19 cellular contexts compared by ENCODE assay signal in the genomic region with DNA sequence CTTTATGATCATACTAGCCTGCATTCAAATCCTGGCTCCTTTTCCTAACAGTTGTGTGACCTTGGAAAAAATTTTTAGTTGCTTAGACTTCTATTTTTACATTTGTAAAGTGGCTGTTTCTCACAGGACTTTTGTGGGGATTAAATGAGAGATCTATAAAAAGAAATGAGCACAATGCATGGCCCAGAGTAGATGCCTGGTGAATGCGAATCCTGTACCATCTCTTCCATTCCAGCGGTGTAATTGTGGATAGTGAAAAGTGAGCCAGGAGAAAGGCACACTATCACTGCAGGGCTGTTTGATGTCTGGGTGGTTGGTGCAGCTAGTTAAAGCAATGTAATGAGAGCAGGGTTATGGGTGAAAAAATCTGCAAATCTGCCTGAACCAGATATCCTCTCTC.
DNase-seq lines count a peak whose midpoint lies in the region; ATAC-seq, FAIRE-seq and TF ChIP-seq lines count a peak whose summit lies in the region.
"Had no signal": no experiment of that assay in that cellular context is flagged by ENCODE, and none has a peak within 500 bp of the region (broad histone marks: within the 10 kb centered on the region; RNA-seq: fewer than 3 reads in every experiment).

No MANE protein-coding gene starts in this region.

- H3K4me3 ChIP-seq in Karpas-422 (ENCODE audit: low read length) = no peak overlapping the region
- H3K4me3 ChIP-seq in H1 (ENCODE audit: extremely low read depth in 1 of 4, insufficient read depth in 2 of 4, low read depth in 3 of 4, low read length in 4 of 4) = no peak overlapping the region
- H3K4me3 ChIP-seq in parathyroid adenoma (ENCODE audit: low read depth, low read length) = no peak overlapping the region
- H3K4me3 ChIP-seq: A549, GM23248, HAP-1 had no signal

- TF ChIP-seq CTCF in H1 (IDR thresholded peaks at IDR 0.05; ENCODE audit: control extremely low read depth in 1 of 3, insufficient read depth in 1 of 3, low read depth in 1 of 3, low read length in 3 of 3) (no peak), parathyroid adenoma (IDR thresholded peaks at IDR 0.05) (no peak), GM13976 (IDR thresholded peaks at IDR 0.05; ENCODE audit: borderline replicate concordance, control extremely low read depth, extremely low read depth, insufficient read depth, missing control alignments) (no peak)

- TF ChIP-seq EP300 in H1 (IDR thresholded peaks at IDR 0.05; ENCODE audit: borderline replicate concordance in 1 of 2, low read depth in 2 of 2, low read length in 2 of 2) = no peak

- CTCF ChIA-PET in H1 (lab: Charles Lee; ENCODE audit: partially characterized antibody) = interaction anchor here (1.0 kb wide), 1 partner anchor 471 kb away, joined by 3 read pairs; no protein-coding TSS in a partner anchor

- H3K79me2 ChIP-seq in Karpas-422 (ENCODE audit: low read length) (no peaks in the 10 kb centered on the region), H1 (ENCODE audit: control insufficient read depth in 1 of 2, insufficient read depth in 2 of 2, low read length in 2 of 2) (no peaks in the 10 kb centered on the region), parathyroid adenoma (no peaks in the 10 kb centered on the region)

- H2AFZ ChIP-seq in Karpas-422 (ENCODE audit: low read length) (0 out of 2 replicates have a peak overlapping the region, but pooled peaks have one; percentile 49), H1 (ENCODE audit: low read length) (peak overlapping the region; percentile 87), parathyroid adenoma (peak overlapping the region; percentile 50)

- no peak for FAIRE-seq in H1 (lab: Jason Lieb, UNC)
- FAIRE-seq: A549, D721Med, G401.6, GM12892 had no signal

- TF ChIP-seq POLR2A in H1 (IDR thresholded peaks at IDR 0.05; ENCODE audit: control extremely low read depth in 1 of 2, low read depth in 2 of 2, low read length in 2 of 2) = no peak

- no peaks in the 10 kb centered on the region for H3K9me2 ChIP-seq in Karpas-422 (replicated peaks; ENCODE audit: insufficient read depth, low read length)

- no peak overlapping the region for H3K23ac ChIP-seq in H1 (ENCODE audit: insufficient read length)

- H3K23me2 ChIP-seq in H1 (ENCODE audit: low read depth, low read length) = no peaks in the 10 kb centered on the region

- no peak overlapping the region for H3K4ac ChIP-seq in H1 (replicated peaks; ENCODE audit: insufficient read length, low read depth, low read length)

- H3K27ac ChIP-seq in Karpas-422 (ENCODE audit: low read length) (no peak overlapping the region), H1 (ENCODE audit: low read depth, low read length) (no peak overlapping the region), parathyroid adenoma (peak overlapping the region; percentile 13)
- H3K27ac ChIP-seq: A549, C4-2B, GM23248 had no signal

- no peaks in the 10 kb centered on the region for H3K36me3 ChIP-seq in Karpas-422 (ENCODE audit: insufficient read depth, low read length)
- no peaks in the 10 kb centered on the region for H3K36me3 ChIP-seq in H1 (ENCODE audit: control insufficient read depth in 2 of 4, insufficient read depth in 4 of 4, low read length in 3 of 4)
- H3K36me3 ChIP-seq in parathyroid adenoma (ENCODE audit: control insufficient read depth, insufficient read depth, low read length) = no peaks in the 10 kb centered on the region
- H3K36me3 ChIP-seq: BE2C, HAP-1 had no signal

- H2AK5ac ChIP-seq in H1 (ENCODE audit: low read depth, low read length) = no peak overlapping the region

- H4K8ac ChIP-seq in H1 (ENCODE audit: extremely low read depth, insufficient read depth, low read length) = no peak overlapping the region

- H4K5ac ChIP-seq in H1 (ENCODE audit: insufficient read length, low read depth, low read length) = no peak overlapping the region

- ATAC-seq in GM18517 (IDR thresholded peaks at IDR 0.05; ENCODE audit: unreplicated experiment) = no peak
- ATAC-seq: A549 had no signal

- H3K56ac ChIP-seq in H1 (replicated peaks; ENCODE audit: insufficient read length, low read depth, low read length) = no peak overlapping the region

- H3K9ac ChIP-seq in Karpas-422 (ENCODE audit: low read length) = no peak overlapping the region
- H3K9ac ChIP-seq in H1 (replicated peaks in 1 of 4; ENCODE audit: extremely low read depth in 1 of 4, low read depth in 3 of 4, low read length in 3 of 4) = no peak overlapping the region
- no peak overlapping the region for H3K9ac ChIP-seq in parathyroid adenoma
- H3K9ac ChIP-seq: GM23248 had no signal

- no peaks in the 10 kb centered on the region for H4K20me1 ChIP-seq in Karpas-422 (ENCODE audit: insufficient read depth, low read depth, low read length)
- H4K20me1 ChIP-seq in H1 (replicated peaks in 1 of 2; ENCODE audit: control insufficient read depth in 1 of 2, insufficient read depth in 2 of 2, low read length in 2 of 2) = no peaks in the 10 kb centered on the region

- no peak overlapping the region for H3K14ac ChIP-seq in H1 (ENCODE audit: insufficient read length)

- 91% methylated on average over 2 of the region's 2 CpGs; no CpG with 5 or more reads in 1 of the 2 experiments for WGBS in H1 (ENCODE audit: extremely low coverage in 1 of 2, insufficient coverage in 1 of 2, insufficient read length in 1 of 2, insufficient replicate concordance in 2 of 2, low coverage in 1 of 2, low lambda C conversion rate in 2 of 2, missing lambda C conversion rate in 1 of 2), 2 experiments

- H4K91ac ChIP-seq in H1 (replicated peaks; ENCODE audit: insufficient read length, low read length) = no peak overlapping the region

- in situ Hi-C loops in GM13976 (cut with MboI; ENCODE audit: low sequenced_read_pairs, unreplicated experiment) = no loop called here

- H2BK12ac ChIP-seq in H1 (ENCODE audit: low read depth, low read length) = no peak overlapping the region

- no peak overlapping the region for H2BK120ac ChIP-seq in H1 (replicated peaks; ENCODE audit: low read depth, low read length)

- no peaks in the 10 kb centered on the region for H3K79me1 ChIP-seq in H1 (ENCODE audit: low read depth, low read length)

- H2BK15ac ChIP-seq in H1 (ENCODE audit: low read length) = no peak overlapping the region

- H2BK5ac ChIP-seq in H1 (ENCODE audit: low read depth, low read length) = no peak overlapping the region

- DNase-seq in Karpas-422 (no peak), H1 (ENCODE audit: low read depth in 1 of 2, low spot score in 2 of 2) (no peak), hippocampal formation (lab: John Stamatoyannopoulos, UW) (no peak), GM13976 (ENCODE audit: low spot score) (no peak)
- DNase-seq in activated CD4-positive, CD25-positive, alpha-beta regulatory T cell treated with anti-CD3 and anti-CD28 coated beads, Interleukin-2, amount 50 U/mL, for 72 hours = no peak
- DNase-seq: BE2C; CD4-positive, alpha-beta memory T cell; DMS153; DMS79 treated with DMSO at 0.1 percent for 48 hours; EL; GM23248 had no signal

- H3K18ac ChIP-seq in H1 (ENCODE audit: extremely low read depth, low read length) = no peak overlapping the region

- POLR2A ChIA-PET in H1 (lab: Charles Lee; ENCODE audit: partially characterized antibody) = no interaction called here

- H2BK20ac ChIP-seq in H1 (ENCODE audit: low read length) = no peak overlapping the region

- H3K4me1 ChIP-seq in Karpas-422 (ENCODE audit: low read length) (peaks cover 16% of the 10 kb centered on the region), H1 (replicated peaks in 1 of 4; ENCODE audit: control insufficient read depth in 3 of 4, insufficient read depth in 4 of 4, low read length in 3 of 4) (peaks cover 0 to 8% (median 3%) of the 10 kb centered on the region in 4 experiments; a peak in 2 of 7 replicates), parathyroid adenoma (no peaks in the 10 kb centered on the region)
- H3K4me1 ChIP-seq: A549, BE2C had no signal

- H3K4me2 ChIP-seq in Karpas-422 (ENCODE audit: low read depth, low read length, poor library complexity, severe bottlenecking) (peak overlapping the region; percentile 51), H1 (ENCODE audit: insufficient read depth in 1 of 2, low read depth in 2 of 2, low read length in 2 of 2) (no peak overlapping the region), parathyroid adenoma (ENCODE audit: low read length) (no peak overlapping the region)
- H3K4me2 ChIP-seq: A549 had no signal

- TF ChIP-seq RAD21 in H1 (IDR thresholded peaks at IDR 0.05 in 1 of 2, conservative IDR thresholded peaks at IDR 0.05 in 1 of 2; ENCODE audit: low read depth in 2 of 2, low read length in 2 of 2) = no peak

- no peaks in the 10 kb centered on the region for H3K27me3 ChIP-seq in Karpas-422 (ENCODE audit: low read length)
- peaks cover 0 to 1% (median 0%) of the 10 kb centered on the region in 4 experiments; a peak in 1 of 7 replicates for H3K27me3 ChIP-seq in H1 (replicated peaks in 1 of 4; ENCODE audit: control insufficient read depth in 3 of 4, extremely low read depth in 1 of 4, insufficient read depth in 3 of 4, low read length in 3 of 4)
- H3K27me3 ChIP-seq in parathyroid adenoma (ENCODE audit: control insufficient read depth, insufficient read depth, low read length) = no peaks in the 10 kb centered on the region
- H3K27me3 ChIP-seq: BE2C had no signal

- H3K9me3 ChIP-seq in Karpas-422 (ENCODE audit: low read length) (no peaks in the 10 kb centered on the region), H1 (ENCODE audit: insufficient read depth in 2 of 2, low read depth in 1 of 2, low read length in 1 of 2) (peaks cover 0 to 4% of the 10 kb centered on the region in 2 experiments; a peak in 1 of 4 replicates), parathyroid adenoma (ENCODE audit: control insufficient read depth, low read length) (no peaks in the 10 kb centered on the region)
- H3K9me3 ChIP-seq: A549, BE2C, HAP-1 had no signal

TF ChIP-seq in H1, 55 proteins besides CTCF, POLR2A, EP300 and RAD21:
- no peak for TF ChIP-seq SP2 (IDR thresholded peaks at IDR 0.05; ENCODE audit: low read length)
- TF ChIP-seq EGR1 (IDR thresholded peaks at IDR 0.05; ENCODE audit: borderline replicate concordance, low read depth, low read length) = no peak
- no peak for TF ChIP-seq KDM1A (IDR thresholded peaks at IDR 0.05; ENCODE audit: borderline replicate concordance, low read length)
- TF ChIP-seq CBX8 (IDR thresholded peaks at IDR 0.05; ENCODE audit: borderline replicate concordance, low read depth, low read length) = no peak
- no peak for TF ChIP-seq CEBPB (IDR thresholded peaks at IDR 0.05; ENCODE audit: low read depth, low read length)
- no peak for TF ChIP-seq ATF2 (IDR thresholded peaks at IDR 0.05; ENCODE audit: low read length)
TF ChIP-seq in H1: peak in this region for 0.
